ENCODE assay signal across 18 cellular contexts in the genomic region with DNA sequence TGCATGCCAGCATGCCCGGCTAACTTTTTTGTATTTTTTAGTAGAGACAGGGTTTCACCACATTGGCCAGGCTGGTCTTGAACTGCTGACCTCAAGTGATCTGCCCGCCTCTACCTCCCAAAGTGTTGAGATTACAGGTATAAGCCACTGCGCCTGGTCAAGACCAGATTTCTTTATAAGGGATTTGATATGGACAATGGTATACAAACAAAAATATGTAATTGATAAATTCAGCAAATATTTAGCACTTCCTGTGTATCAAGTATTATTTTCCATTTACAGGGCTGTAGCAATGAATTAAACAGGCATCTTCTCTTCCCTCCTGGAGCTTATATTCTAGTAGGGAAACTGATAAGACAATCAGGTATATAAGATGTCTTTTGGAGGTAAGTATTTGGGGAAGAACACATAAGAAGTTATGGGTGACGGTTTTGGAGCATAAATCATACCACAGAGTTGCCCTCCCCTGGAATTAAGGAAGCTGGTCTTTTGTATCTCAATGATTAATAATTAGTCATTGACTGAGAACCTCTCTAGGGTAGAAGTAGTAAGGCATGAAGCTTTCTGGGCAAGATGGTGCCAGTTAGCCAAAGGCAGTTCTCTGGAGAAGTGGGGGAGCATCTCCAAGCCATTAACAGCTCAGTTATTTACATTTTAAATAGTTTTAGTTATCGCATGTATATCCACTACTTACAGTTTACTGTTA. TPM values are rescaled to one million over a fixed set of nuclear protein-coding genes. Genes with fewer than 3 reads are reported as not detected.
A peak's percentile ranks its signal among the peaks of the same experiment; 100 is the strongest.
DNase-seq lines count a peak whose midpoint lies in the region; ATAC-seq and TF ChIP-seq lines count a peak whose summit lies in the region.
"Had no signal": no experiment of that assay in that cellular context is flagged by ENCODE, and none has a peak within 500 bp of the region (broad histone marks: within the 10 kb centered on the region; RNA-seq: fewer than 3 reads in every experiment).

No MANE protein-coding gene starts in this region.

- H3K36me3 ChIP-seq in RWPE2 (ENCODE audit: low read depth) (peaks cover 40% of the 10 kb centered on the region), adrenal gland (replicated peaks in 1 of 2) (no peaks in the 10 kb centered on the region)

- 93 to 98% (median 94%) methylated on average over 5 of the region's 5 CpGs for WGBS in adrenal gland, 4 donors

- H3K4me3 ChIP-seq in RWPE2 (ENCODE audit: severe bottlenecking) = no peak overlapping the region
- H3K4me3 ChIP-seq in adrenal gland = no peak overlapping the region
- H3K4me3 ChIP-seq: GM23338 had no signal

- no peak for TF ChIP-seq CTCF in RWPE2 (IDR thresholded peaks at IDR 0.05; ENCODE audit: poor library complexity, severe bottlenecking)
- TF ChIP-seq CTCF in adrenal gland (IDR thresholded peaks at IDR 0.05) = no peak

- peak overlapping the region; percentile 14 for H3K27ac ChIP-seq in RWPE2 (ENCODE audit: poor library complexity, severe bottlenecking)
- H3K27ac ChIP-seq in adrenal gland = no peak overlapping the region

- no peak for TF ChIP-seq POLR2A in adrenal gland (IDR thresholded peaks at IDR 0.05)

- peaks cover 5% of the 10 kb centered on the region for H3K9me3 ChIP-seq in RWPE2 (ENCODE audit: severe bottlenecking)
- H3K9me3 ChIP-seq in adrenal gland (replicated peaks in 1 of 3) = no peaks in the 10 kb centered on the region

- intact Hi-C loops in adrenal gland (cut with DNase I) = no loop called here

- H3K4me1 ChIP-seq in RWPE2 (ENCODE audit: insufficient read depth, poor library complexity, severe bottlenecking) (peaks cover 37% of the 10 kb centered on the region), adrenal gland (replicated peaks in 1 of 2) (no peaks in the 10 kb centered on the region)

- ATAC-seq in RWPE2 (ENCODE audit: low read depth) = peak; percentile 85
- ATAC-seq: CD8-positive, alpha-beta T cell; GM23338 had no signal

- DNase-seq in HCEC 1CT (peak; percentile 23), HT1080 (ENCODE audit: low read depth) (peak; percentile 61), RWPE2 (ENCODE audit: low spot score) (no peak), kidney tubule cell (ENCODE audit: low spot score) (peak; percentile 61), adrenal gland (no peak), NCI-H526 treated with DMSO at 0.1 percent for 48 hours (lab: John Stamatoyannopoulos, UW) (no peak), NCI-H2227 (lab: John Stamatoyannopoulos, UW; ENCODE audit: unreplicated experiment) (no peak)
- DNase-seq: CD8-positive, alpha-beta T cell; DMS79 treated with DMSO at 0.1 percent for 48 hours; GF-D8; IMR-90; NCI-H1048; NCI-H146; NCI-H2081 treated with DMSO at 0.1 percent for 48 hours; NCI-H2227 treated with DMSO at 0.1 percent for 48 hours; RPMI8226; T-helper 1 cell had no signal

- no peaks in the 10 kb centered on the region for H3K27me3 ChIP-seq in RWPE2 (ENCODE audit: insufficient read depth, poor library complexity, severe bottlenecking)
- no peaks in the 10 kb centered on the region for H3K27me3 ChIP-seq in adrenal gland

RNA-seq across cellular contexts. Expression of a gene that starts 35.8 kb away (rescaled TPM):
- 11.2 and 14.0 TPM in 2 replicates for total RNA-seq in HT1080 (2014; rRNA removed; shearing (Covaris generic))
- 3.6 and 4.6 TPM in 2 replicates for polyA plus RNA-seq in HT1080 (2015; cell fraction: cytosol; rRNA removed)
- polyA plus RNA-seq in HT1080 (2015; cell fraction: nucleus; rRNA removed) = 11.0 and 11.6 TPM in 2 replicates
- 10 to 100 TPM in 6 of 8 donors, 1 to 10 TPM in 2; 3.1 to 21.1 (median 14.3) TPM for total RNA-seq in adrenal gland
- polyA plus RNA-seq in adrenal gland = 1 to 10 TPM; 1.5 to 7.5 (median 5.6) TPM

Comparison
In these comparisons a context has a peak if more than half of its experiments do, and no peak if none do; other contexts are left out.
1. DNase-seq: peak in HCEC 1CT (single experiment), HT1080 (single experiment) and kidney tubule cell (single experiment); none in RWPE2 (single experiment), adrenal gland (0 of 7), NCI-H526 treated with DMSO at 0.1 percent for 48 hours (single experiment) and NCI-H2227 (single experiment).